In the genomic region with DNA sequence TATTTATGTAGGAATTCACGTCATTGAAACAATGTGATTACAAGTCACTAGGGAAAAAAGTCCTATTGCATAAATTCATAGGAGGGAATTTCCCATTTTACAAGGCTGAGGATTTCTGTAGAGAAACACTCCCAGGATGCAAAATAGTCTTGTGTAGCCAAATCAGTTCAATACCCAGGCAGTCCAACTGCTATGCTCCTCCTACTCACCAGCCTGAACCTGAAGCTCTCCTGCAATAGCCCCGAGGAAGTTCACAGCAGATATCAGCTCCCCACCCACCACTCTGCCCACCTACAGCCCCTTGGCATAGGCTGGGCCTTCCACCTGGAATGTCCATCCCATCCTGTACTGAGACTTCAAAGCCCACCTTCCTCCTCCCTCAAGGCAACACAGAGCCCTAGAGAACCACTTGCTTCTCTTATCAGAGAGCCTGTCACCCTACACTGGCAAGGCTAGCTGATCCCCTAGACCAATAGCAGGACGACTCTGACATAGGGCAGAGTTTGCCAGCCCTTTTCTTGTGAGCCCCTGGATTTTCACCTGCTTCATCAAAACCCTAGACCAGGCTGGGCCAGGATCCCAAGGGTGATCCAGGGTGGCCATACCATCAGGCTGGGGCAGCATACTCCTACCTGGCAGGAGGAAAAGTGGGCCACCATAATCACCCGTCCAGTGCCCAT, we compare ENCODE assay signal across 8 cellular contexts. TPM values are rescaled to one million over a fixed set of nuclear protein-coding genes. Genes with fewer than 3 reads are reported as not detected.
A peak's percentile ranks its signal among the peaks of the same experiment; 100 is the strongest.
DNase-seq lines count a peak whose midpoint lies in the region; ATAC-seq and TF ChIP-seq lines count a peak whose summit lies in the region.

No MANE protein-coding gene starts in this region.

- H3K4me3 ChIP-seq in heart right ventricle, result peak overlapping the region in 9 of 10 donors; percentile 67 to 100 (median 95)
- peak overlapping the region; percentile 67 to 98 (median 75) for H3K4me3 ChIP-seq in esophagus squamous epithelium
- H3K4me3 ChIP-seq in prostate gland, result peak overlapping the region; percentile 99

- no peaks in the 10 kb centered on the region for H3K27me3 ChIP-seq in heart right ventricle
- H3K27me3 ChIP-seq in esophagus squamous epithelium, result no peaks in the 10 kb centered on the region
- H3K27me3 ChIP-seq in prostate gland (replicated peaks; ENCODE audit: insufficient read depth), result no peaks in the 10 kb centered on the region

- peak overlapping the region; percentile 78 to 84 (median 83) for H3K4me3 Mint-ChIP-seq in T-cell

- TF ChIP-seq POLR2A in esophagus squamous epithelium (IDR thresholded peaks at IDR 0.05) (peak in 1 of 4 donors; percentile 41), prostate gland (IDR thresholded peaks at IDR 0.05) (no peak)

- CTCF ChIA-PET in T-cell (lab: Charles Lee), result no interaction called here

- H3K27ac Mint-ChIP-seq in T-cell, result peak overlapping the region; percentile 44 to 59

- no peak for DNase-seq in heart right ventricle
- no peak for DNase-seq in Right ventricle myocardium inferior (ENCODE audit: missing footprints)
- DNase-seq in T-cell, result no peak
- no peak for DNase-seq in esophagus squamous epithelium (lab: John Stamatoyannopoulos, UW)
- peak; percentile 41 for DNase-seq in prostate gland (ENCODE audit: low spot score)
- no peak for DNase-seq in DMS53 (lab: John Stamatoyannopoulos, UW)
- DNase-seq in DMS53 treated with DMSO at 0.1 percent for 48 hours (lab: John Stamatoyannopoulos, UW; ENCODE audit: unreplicated experiment), result no peak

- TF ChIP-seq CTCF in heart right ventricle (IDR thresholded peaks at IDR 0.05) (no peak), esophagus squamous epithelium (IDR thresholded peaks at IDR 0.05) (no peak), prostate gland (IDR thresholded peaks at IDR 0.05) (no peak)

- WGBS in heart right ventricle, 2 donors, result 48 to 55% methylated on average over 4 of the region's 4 CpGs
- 23 to 35% methylated on average over 3 to 4 of the region's 4 CpGs for WGBS in esophagus squamous epithelium, 2 donors
- 42% methylated on average over 4 of the region's 4 CpGs for WGBS in prostate gland

- no peaks in the 10 kb centered on the region for H3K9me3 Mint-ChIP-seq in T-cell

- peak overlapping the region in 7 of 10 donors; percentile 23 to 91 (median 87) for H3K27ac ChIP-seq in heart right ventricle
- peak overlapping the region; percentile 83 to 96 (median 94) for H3K27ac ChIP-seq in esophagus squamous epithelium
- peak overlapping the region; percentile 97 to 98 for H3K27ac ChIP-seq in prostate gland

- H3K4me1 ChIP-seq in heart right ventricle (peaks cover 10 to 58% (median 40%) of the 10 kb centered on the region in 9 donors), esophagus squamous epithelium (peaks cover 20 to 54% (median 28%) of the 10 kb centered on the region in 3 donors), prostate gland (replicated peaks) (peaks cover 5% of the 10 kb centered on the region)

- peaks cover 42 to 61% (median 42%) of the 10 kb centered on the region in 3 donors for H3K4me1 Mint-ChIP-seq in T-cell

- intact Hi-C loops in heart right ventricle (cut with DNase I), result loop anchor here in 5 of 10 donors (2.0 to 10.0 kb wide), 7 partner anchors 38 to 256 kb away; partner anchors contain the start of genes MCM3AP (in 1 of the 5) and YBEY (in 1 of the 5)
- intact Hi-C loops in Right ventricle myocardium inferior (cut with DNase I), result loop anchor here (5.0 to 10.0 kb wide), 3 partner anchors 60 to 252 kb away; partner anchors contain the start of genes MCM3AP and YBEY
- intact Hi-C loops in esophagus squamous epithelium (cut with DNase I), result loop anchor here (10.0 kb wide), 1 partner anchor 98 kb away; the partner anchor contains the start of genes C21orf58 and PCNT
- intact Hi-C loops in prostate gland (cut with DNase I), result loop anchor here (5.0 kb wide), 3 partner anchors 85 to 255 kb away; a partner anchor contains a TSS

- peaks cover 10% of the 10 kb centered on the region for H3K36me3 Mint-ChIP-seq in T-cell

- H3K36me3 ChIP-seq in heart right ventricle, result peaks cover 0 to 22% (median 0%) of the 10 kb centered on the region in 9 donors
- peaks cover 0 to 24% (median 5%) of the 10 kb centered on the region in 3 donors for H3K36me3 ChIP-seq in esophagus squamous epithelium
- H3K36me3 ChIP-seq in prostate gland, result no peaks in the 10 kb centered on the region

- H3K27me3 Mint-ChIP-seq in T-cell, result no peaks in the 10 kb centered on the region

- POLR2A ChIA-PET in T-cell (lab: Charles Lee), result no interaction called here

- H3K9me3 ChIP-seq in heart right ventricle, result no peaks in the 10 kb centered on the region
- H3K9me3 ChIP-seq in esophagus squamous epithelium, result no peaks in the 10 kb centered on the region
- H3K9me3 ChIP-seq in prostate gland, result no peaks in the 10 kb centered on the region

- ATAC-seq in heart right ventricle (no peak), Right ventricle myocardium inferior (no peak), T-cell (replicated peaks in 1 of 4) (no peak), GM21381 (IDR thresholded peaks at IDR 0.05; ENCODE audit: unreplicated experiment) (no peak)

RNA-seq across cellular contexts. Expression of gene LSS, which starts 1.5 kb away (rescaled TPM):
- total RNA-seq in heart right ventricle (10 to 100 TPM; 30.5 to 74.7 (median 40.7) TPM), Right ventricle myocardium inferior (61.0 TPM), T-cell (10 to 100 TPM; 41.3 to 63.0 (median 49.4) TPM), esophagus squamous epithelium (100 to 1,000 TPM in 3 of 4 donors, 10 to 100 TPM in 1; 55.5 to 131 (median 115) TPM), prostate gland (100 to 1,000 TPM in 1 of 2 donors, 10 to 100 TPM in 1; 95.5 to 145 TPM)
- 10 to 100 TPM; 22.5 to 44.0 TPM for polyA plus RNA-seq in heart right ventricle

RNA-seq across cellular contexts. Expression of gene SPATC1L, which starts 42.8 kb away (rescaled TPM):
- total RNA-seq in heart right ventricle (1 to 10 TPM; 4.7 to 9.8 (median 8.2) TPM), Right ventricle myocardium inferior (7.7 TPM), T-cell (10 to 100 TPM in 3 of 5 donors, 1 to 10 TPM in 2; 1.4 to 22.8 (median 12.5) TPM), esophagus squamous epithelium (1 to 10 TPM; 4.0 to 7.2 (median 6.3) TPM), prostate gland (10 to 100 TPM; 42.0 to 79.4 TPM)
- polyA plus RNA-seq in heart right ventricle, result 10 to 100 TPM; 12.7 to 14.6 TPM

RNA-seq across cellular contexts. Expression of gene MCM3AP, which starts 58.4 kb away (rescaled TPM):
- total RNA-seq in heart right ventricle, result 10 to 100 TPM; 45.6 to 68.4 (median 53.9) TPM
- 10 to 100 TPM; 31.0 to 37.1 TPM for polyA plus RNA-seq in heart right ventricle
- total RNA-seq in Right ventricle myocardium inferior, result 56.9 TPM
- total RNA-seq in T-cell, result 100 to 1,000 TPM; 126 to 180 (median 166) TPM
- 10 to 100 TPM; 31.3 to 72.7 (median 63.2) TPM for total RNA-seq in esophagus squamous epithelium
- 100 to 1,000 TPM; 107 to 120 TPM for total RNA-seq in prostate gland

RNA-seq across cellular contexts. Expression of gene YBEY, which starts 59.1 kb away (rescaled TPM):
- total RNA-seq in heart right ventricle, result 10 to 100 TPM; 11.9 to 25.7 (median 16.7) TPM
- 10 to 100 TPM; 15.8 to 18.1 TPM for polyA plus RNA-seq in heart right ventricle
- total RNA-seq in Right ventricle myocardium inferior, result 18.6 TPM
- 10 to 100 TPM; 10.0 to 21.2 (median 19.3) TPM for total RNA-seq in T-cell
- 10 to 100 TPM in 3 of 4 donors, 1 to 10 TPM in 1; 4.7 to 17.9 (median 11.7) TPM for total RNA-seq in esophagus squamous epithelium
- total RNA-seq in prostate gland, result 10 to 100 TPM; 28.5 to 30.0 TPM
